ENCODE assay signal across 8 cellular contexts in the genomic region with DNA sequence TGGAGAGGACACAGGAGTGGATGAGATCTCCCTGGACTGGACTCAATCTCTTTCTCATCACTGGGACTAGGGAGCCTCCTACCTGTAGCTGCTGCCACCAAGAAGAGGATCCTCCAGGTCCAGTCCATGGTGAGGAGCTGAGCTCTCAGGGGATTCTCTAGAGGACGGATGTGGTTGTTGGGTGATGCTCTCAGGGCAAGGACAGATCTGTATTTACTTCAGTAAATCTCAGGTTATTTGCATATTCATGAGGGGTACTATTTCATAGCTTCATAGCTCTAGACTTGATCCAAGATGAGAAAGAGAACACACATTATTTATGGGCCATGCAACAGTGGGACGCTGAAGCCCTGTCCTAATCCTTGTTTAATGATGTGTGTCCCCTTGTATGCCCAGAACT.
DNase-seq lines count a peak whose midpoint lies in the region; ATAC-seq and TF ChIP-seq lines count a peak whose summit lies in the region.
"Not testable (repeated sequence)": the region's sequence is repeated elsewhere in the genome, so short reads cannot be mapped to it uniquely, and the experiment has no call there.

No MANE protein-coding gene starts in this region.

- H3K36me3 Mint-ChIP-seq in activated T-cell treated with anti-CD3 and anti-CD28 coated beads, Interleukin-2, amount 50 U/mL, for 4 hours (ENCODE audit: insufficient read depth); natural killer cell: not testable (repeated sequence)

- H3K9me3 Mint-ChIP-seq in activated T-cell treated with anti-CD3 and anti-CD28 coated beads, Interleukin-2, amount 50 U/mL, for 4 hours; natural killer cell: not testable (repeated sequence)

- peak; percentile 72 for ATAC-seq in GM18505 (IDR thresholded peaks at IDR 0.05; ENCODE audit: unreplicated experiment)
- peak; percentile 69 for ATAC-seq in GM19043 (IDR thresholded peaks at IDR 0.05; ENCODE audit: low read depth, unreplicated experiment)
- ATAC-seq in GM21423 (IDR thresholded peaks at IDR 0.05; ENCODE audit: unreplicated experiment), result peak; percentile 69
- ATAC-seq in HG02678 (IDR thresholded peaks at IDR 0.05; ENCODE audit: unreplicated experiment), result peak; percentile 67
- ATAC-seq in HG03064 (IDR thresholded peaks at IDR 0.05; ENCODE audit: low read depth, unreplicated experiment), result peak; percentile 77
- ATAC-seq in HG03457 (IDR thresholded peaks at IDR 0.05; ENCODE audit: unreplicated experiment), result peak; percentile 71
- ATAC-seq in activated T-cell treated with anti-CD3 and anti-CD28 coated beads, Interleukin-2, amount 50 U/mL, for 4 hours, result peak; percentile 36 to 56
- ATAC-seq in natural killer cell, result peak; percentile 69 to 85 (median 85)

- not testable (repeated sequence) for H3K4me3 Mint-ChIP-seq in activated T-cell treated with anti-CD3 and anti-CD28 coated beads, Interleukin-2, amount 50 U/mL, for 4 hours; natural killer cell

- not testable (repeated sequence) for H3K27ac Mint-ChIP-seq in natural killer cell

- not testable (repeated sequence) for DNase-seq in activated T-cell treated with anti-CD3 and anti-CD28 coated beads, Interleukin-2, amount 50 U/mL, for 4 hours; natural killer cell

- H3K27me3 Mint-ChIP-seq in activated T-cell treated with anti-CD3 and anti-CD28 coated beads, Interleukin-2, amount 50 U/mL, for 4 hours (ENCODE audit: low read depth); natural killer cell (ENCODE audit: low read depth in 2 of 2): not testable (repeated sequence)

- H3K4me1 Mint-ChIP-seq in activated T-cell treated with anti-CD3 and anti-CD28 coated beads, Interleukin-2, amount 50 U/mL, for 4 hours (ENCODE audit: low read depth); natural killer cell: not testable (repeated sequence)

- intact Hi-C loops in natural killer cell (cut with micrococcal nuclease), result not testable (repeated sequence)

- not testable (repeated sequence) for TF ChIP-seq CTCF in natural killer cell (IDR thresholded peaks at IDR 0.05)

- TF ChIP-seq POLR2A in GM18505 (IDR thresholded peaks at IDR 0.05; ENCODE audit: borderline replicate concordance, extremely low read depth, insufficient read depth, insufficient read length), result not testable (repeated sequence)
